ENCODE assay signal across 8 cellular contexts in genomic region chr15:70762469-70763119, GRCh38. TPM values are rescaled to one million over a fixed set of nuclear protein-coding genes. Genes with fewer than 3 reads are reported as not detected.
A peak's percentile ranks its signal among the peaks of the same experiment; 100 is the strongest.
DNase-seq lines count a peak whose midpoint lies in the region; ATAC-seq, FAIRE-seq and TF ChIP-seq lines count a peak whose summit lies in the region.

No MANE protein-coding gene starts in this region.

- CTCF ChIA-PET in GM12878 (lab: Yijun Ruan, JAX): no interaction called here

- H3K4me1 ChIP-seq in GM12878 (ENCODE audit: control insufficient read depth, insufficient read depth, low read length) (0 out of 2 replicates have a peak, but pooled peaks cover under 1% of the 10 kb centered on the region), keratinocyte (ENCODE audit: control insufficient read depth, extremely low read depth, insufficient read depth, low read length) (peaks cover 15% of the 10 kb centered on the region)

- H3K79me2 ChIP-seq in GM12878 (ENCODE audit: control insufficient read depth, insufficient read depth, low read length) (no peaks in the 10 kb centered on the region), keratinocyte (ENCODE audit: control insufficient read depth, insufficient read depth, low read length) (peaks cover 32% of the 10 kb centered on the region)

- no peaks in the 10 kb centered on the region for H3K36me3 ChIP-seq in GM12878 (ENCODE audit: control insufficient read depth in 2 of 2, insufficient read depth in 2 of 2, low read length in 1 of 2)
- H3K36me3 ChIP-seq in keratinocyte (ENCODE audit: control insufficient read depth in 2 of 2, extremely low read depth in 1 of 2, insufficient read depth in 2 of 2, low read length in 2 of 2): no peaks in the 10 kb centered on the region

- H3K36me3 Mint-ChIP-seq in stimulated activated memory B cell treated with anti-CD40 and anti-IgM and Interleukin-4, amounts not matched to agents 10 μg/mL and 1 μg/mL and 100 μg/mL, for 72 hours: no peaks in the 10 kb centered on the region

- H3K9me3 ChIP-seq in GM12878 (replicated peaks; ENCODE audit: control insufficient read depth, insufficient read depth, low read length): no peaks in the 10 kb centered on the region
- no peaks in the 10 kb centered on the region for H3K9me3 ChIP-seq in keratinocyte (ENCODE audit: control insufficient read depth, low read depth, low read length)

- DNase-seq in OCI-M1 (lab: John Stamatoyannopoulos, UW): peak; percentile 59
- DNase-seq in GM12878 (ENCODE audit: low read depth, low spot score): no peak
- no peak for DNase-seq in keratinocyte (ENCODE audit: low read depth, low spot score)
- DNase-seq in SK-N-DZ (ENCODE audit: low spot score): no peak
- DNase-seq in SKM-1 (lab: John Stamatoyannopoulos, UW; ENCODE audit: unreplicated experiment): no peak

- H3K27ac ChIP-seq in C4-2B (peak overlapping the region; percentile 80), GM12878 (ENCODE audit: control insufficient read depth, insufficient read depth) (no peak overlapping the region), keratinocyte (ENCODE audit: control insufficient read depth, insufficient read depth, low read length) (peak overlapping the region; percentile 86)

- RAD21 ChIA-PET in GM12878 (lab: Charles Lee; ENCODE audit: unreplicated experiment): no interaction called here

- peak overlapping the region; percentile 93 for H2AFZ ChIP-seq in GM12878 (ENCODE audit: control insufficient read depth, low read depth, low read length)
- H2AFZ ChIP-seq in keratinocyte (ENCODE audit: control insufficient read depth, low read length): peak overlapping the region; percentile 93

- no TSS peak for BruUV-seq in GM12878 (replicated peaks; lab: Mats Ljungman, UMichigan)

- TF ChIP-seq EP300 in GM12878 (IDR thresholded peaks at IDR 0.05; ENCODE audit: borderline replicate concordance in 1 of 2, control insufficient read depth in 1 of 2, low read depth in 2 of 2, low read length in 2 of 2): no peak

- no peak for TF ChIP-seq RAD21 in GM12878 (IDR thresholded peaks at IDR 0.05; ENCODE audit: insufficient read depth, low read depth, low read length)

- peak overlapping the region; percentile 54 for H3K27ac Mint-ChIP-seq in stimulated activated memory B cell treated with anti-CD40 and anti-IgM and Interleukin-4, amounts not matched to agents 10 μg/mL and 1 μg/mL and 100 μg/mL, for 72 hours

- no peaks in the 10 kb centered on the region for H4K20me1 ChIP-seq in GM12878 (ENCODE audit: control insufficient read depth, insufficient read depth)
- H4K20me1 ChIP-seq in keratinocyte (ENCODE audit: control insufficient read depth, extremely low read depth, insufficient read depth, low read length): no peaks in the 10 kb centered on the region

- ATAC-seq in GM21737 (IDR thresholded peaks at IDR 0.05; ENCODE audit: unreplicated experiment) (peak; percentile 18), GM12878 (peak; percentile 25; the same call in 2 of the 3 replicates)
- ATAC-seq in stimulated activated memory B cell treated with anti-CD40 and anti-IgM and Interleukin-4, amounts not matched to agents 10 μg/mL and 1 μg/mL and 100 μg/mL, for 72 hours: peak; percentile 47

- SMC1A ChIA-PET in GM12878 (lab: Charles Lee; ENCODE audit: uncharacterized antibody, unreplicated experiment): no interaction called here

- H3K27me3 ChIP-seq in GM12878 (replicated peaks in 1 of 2; ENCODE audit: control insufficient read depth in 2 of 2, insufficient read depth in 2 of 2, low read length in 1 of 2) (peaks cover 0 to 5% of the 10 kb centered on the region in 2 experiments; a peak in 2 of 4 replicates), keratinocyte (ENCODE audit: control insufficient read depth, extremely low read depth, insufficient read depth, low read length) (no peaks in the 10 kb centered on the region)

- dilution Hi-C loops in keratinocyte (cut with MboI; ENCODE audit: extremely low pct_ligation_motif_present, low sequenced_read_pairs): no loop called here

- no peak for TF ChIP-seq POLR2A in GM12878 (IDR thresholded peaks at IDR 0.05; ENCODE audit: low read depth, low read length)

- in situ Hi-C loops in GM12878 (cut with MboI): no loop called here

- H3K9ac ChIP-seq in GM12878 (ENCODE audit: control insufficient read depth, insufficient read depth, low read length) (peak overlapping the region; percentile 29; the same call in 1 of the 2 replicates), keratinocyte (ENCODE audit: control insufficient read depth, extremely low read depth, insufficient read depth, low read length) (peak overlapping the region; percentile 95)

- H3K9me3 Mint-ChIP-seq in stimulated activated memory B cell treated with anti-CD40 and anti-IgM and Interleukin-4, amounts not matched to agents 10 μg/mL and 1 μg/mL and 100 μg/mL, for 72 hours: no peaks in the 10 kb centered on the region

- H3K4me1 Mint-ChIP-seq in stimulated activated memory B cell treated with anti-CD40 and anti-IgM and Interleukin-4, amounts not matched to agents 10 μg/mL and 1 μg/mL and 100 μg/mL, for 72 hours: peaks cover 7% of the 10 kb centered on the region

- H3K4me2 ChIP-seq in GM12878 (ENCODE audit: control insufficient read depth, insufficient read depth): peak overlapping the region; percentile 91
- H3K4me2 ChIP-seq in keratinocyte (ENCODE audit: control insufficient read depth, extremely low read depth, insufficient read depth, low read depth, low read length): peak overlapping the region; percentile 83

- POLR2A ChIA-PET in GM12878 (lab: Charles Lee): no interaction called here

- H3K27me3 Mint-ChIP-seq in stimulated activated memory B cell treated with anti-CD40 and anti-IgM and Interleukin-4, amounts not matched to agents 10 μg/mL and 1 μg/mL and 100 μg/mL, for 72 hours: peaks cover 19% of the 10 kb centered on the region

- intact Hi-C loops in GM12878 (cut with micrococcal nuclease; ENCODE audit: unreplicated experiment): no loop called here

- H3K9me1 ChIP-seq in keratinocyte (ENCODE audit: control insufficient read depth, extremely low read depth, insufficient read depth, low read length): no peaks in the 10 kb centered on the region

- TF ChIP-seq CTCF in C4-2B (conservative IDR thresholded peaks at IDR 0.05): no peak
- TF ChIP-seq CTCF in GM12878 (IDR thresholded peaks at IDR 0.05 in 2 of 3, conservative IDR thresholded peaks at IDR 0.05 in 1 of 3; ENCODE audit: control insufficient read depth in 2 of 3, extremely low read depth in 1 of 3, insufficient read depth in 1 of 3, low read depth in 3 of 3, low read length in 3 of 3): no peak
- TF ChIP-seq CTCF in keratinocyte (optimal IDR thresholded peaks at IDR 0.05 in 1 of 3, IDR thresholded peaks at IDR 0.05 in 1 of 3, conservative IDR thresholded peaks at IDR 0.05 in 1 of 3; ENCODE audit: extremely low read depth in 1 of 3, insufficient read depth in 2 of 3, low read length in 3 of 3): no peak

- 32% methylated on average over 41 of the region's 45 CpGs for WGBS in GM12878 (ENCODE audit: insufficient coverage, insufficient replicate concordance, low lambda C conversion rate, missing lambda C conversion rate)

- H3K4me3 Mint-ChIP-seq in stimulated activated memory B cell treated with anti-CD40 and anti-IgM and Interleukin-4, amounts not matched to agents 10 μg/mL and 1 μg/mL and 100 μg/mL, for 72 hours: peak overlapping the region; percentile 90

- H3K4me3 ChIP-seq in GM12878: peak overlapping the region; percentile 66
- peak overlapping the region; percentile 81 to 93 (median 81) for H3K4me3 ChIP-seq in keratinocyte (ENCODE audit: control insufficient read depth in 2 of 3, extremely low read depth in 1 of 3, insufficient read depth in 2 of 3, low read depth in 1 of 3, low read length in 3 of 3)

- FAIRE-seq in GM12878 (lab: Jason Lieb, UNC) (no peak), keratinocyte (lab: Jason Lieb, UNC) (no peak)

TF ChIP-seq in GM12878, 131 proteins besides CTCF, POLR2A, EP300 and RAD21 (continues in another document):
- no peak for TF ChIP-seq DPF2 (IDR thresholded peaks at IDR 0.05)
- no peak for TF ChIP-seq PBX3 (IDR thresholded peaks at IDR 0.05; ENCODE audit: insufficient replicate concordance, low read depth, low read length)

RNA-seq across cellular contexts. Expression of gene UACA, which starts 0.8 kb away (rescaled TPM):
- total RNA-seq in GM12878 (2013; cell fraction: nucleolus; rRNA removed): 9.2 and 10.1 TPM in 2 replicates
- 1.1 and 2.0 TPM in 2 replicates for total RNA-seq in GM12878 (2014; rRNA removed)
- 2.6 and 3.0 TPM in 2 replicates for total RNA-seq in GM12878 (2014; rRNA removed; fragmentation: Illumina TruSeq; extraction: Trizol)
- total RNA-seq in GM12878 (2021): 3.2 and 4.0 TPM in 2 replicates
- 0.92 TPM for polyA plus RNA-seq in GM12878 (2011; ENCODE audit: low read depth)
- 0.30 and 0.39 TPM in 2 replicates for polyA plus RNA-seq in GM12878 (2011; rRNA removed)
- polyA plus RNA-seq in GM12878 (2011; cell fraction: cytosol; rRNA removed): 0.05 and 0.21 TPM in 2 replicates
- 0.43 and 0.64 TPM in 2 replicates for polyA plus RNA-seq in GM12878 (2011; cell fraction: nucleus; rRNA removed)
- polyA plus RNA-seq in GM12878 (2012): 1.3 and 2.2 TPM in 2 replicates
- polyA plus RNA-seq in GM12878 (2014; fragmentation: Illumina TruSeq; extraction: Trizol): 1.8 and 2.9 TPM in 2 replicates
- polyA plus RNA-seq in GM12878 (2014; fragmentation: Nextera tagmentation; extraction: Ambion mirVana): 1 to 10 TPM; 1.2 to 2.1 TPM
- polyA plus RNA-seq in GM12878 (2014; rRNA removed): 0.61 and 1.3 TPM in 2 replicates
- 1 to 10 TPM; 2.7 to 3.3 TPM for polyA plus RNA-seq in GM12878 (2016; fragmentation: Nextera tagmentation; extraction: Ambion mirVana)
- polyA minus RNA-seq in GM12878 (2011; rRNA and poly(A)+ RNA removed): 1.5 TPM in 1 of 2 replicates, not detected in the other
- polyA minus RNA-seq in GM12878 (2011; cell fraction: cytosol; rRNA and poly(A)+ RNA removed): not detected in 2 replicates
- 0.19 and 0.48 TPM in 2 replicates for polyA minus RNA-seq in GM12878 (2011; cell fraction: nucleus; rRNA and poly(A)+ RNA removed)
- 13.4 to 26.6 TPM (median 22.7 TPM) in 3 replicates for polyA plus RNA-seq in keratinocyte
- 97.8 TPM for polyA plus RNA-seq in keratinocyte (2011; ENCODE audit: low read depth)
- 5.4 and 11.3 TPM in 2 replicates for polyA plus RNA-seq in keratinocyte (2011; cell fraction: cytosol; rRNA removed)
- polyA plus RNA-seq in keratinocyte (2011; cell fraction: nucleus; rRNA removed): 18.3 and 24.3 TPM in 2 replicates
- polyA plus RNA-seq in keratinocyte (2012; ENCODE audit: low replicate concordance): 24.4 and 36.1 TPM in 2 replicates
- polyA minus RNA-seq in keratinocyte: 56.5 to 74.6 TPM (median 62.3 TPM) in 3 replicates
- 19.2 TPM for polyA minus RNA-seq in keratinocyte (2011; cell fraction: cytosol; rRNA and poly(A)+ RNA removed)
- 23.7 and 44.8 TPM in 2 replicates for polyA minus RNA-seq in keratinocyte (2011; cell fraction: nucleus; rRNA and poly(A)+ RNA removed)
- polyA plus RNA-seq in SK-N-DZ (2014; cell fraction: cytosol; rRNA removed): 1.6 and 1.9 TPM in 2 replicates
- polyA plus RNA-seq in SK-N-DZ (2014; cell fraction: nucleus; rRNA removed): 2.5 and 8.6 TPM in 2 replicates
